In the genomic region with DNA sequence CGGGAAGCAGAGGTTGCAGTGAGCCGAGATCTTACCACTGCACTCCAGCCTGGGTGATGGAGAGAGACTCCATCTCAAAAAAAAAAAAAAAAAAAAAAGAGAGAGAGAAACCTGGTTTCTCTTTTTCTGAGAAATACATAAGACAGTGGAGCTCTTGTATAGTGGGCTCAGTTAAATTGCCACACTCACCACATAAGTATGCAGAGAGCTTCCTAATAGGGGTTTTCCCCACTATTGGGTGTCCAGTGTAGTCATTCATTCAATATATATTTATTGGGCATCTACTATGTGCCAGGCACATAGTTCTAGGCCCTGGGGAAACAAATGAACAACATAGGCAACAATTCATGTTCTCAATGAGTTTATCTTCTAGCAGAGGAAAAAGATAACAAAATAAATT, we compare ENCODE assay signal across 1 cellular context.
TF ChIP-seq lines count a peak whose summit lies in the region.

No MANE protein-coding gene starts in this region.

TF ChIP-seq in SK-N-SH treated with all-trans-retinoic acid at 6 μM for 48 hours, 23 proteins besides CTCF, POLR2A, EP300 and RAD21 (continued from another document):
- TF ChIP-seq, protein P1, sequence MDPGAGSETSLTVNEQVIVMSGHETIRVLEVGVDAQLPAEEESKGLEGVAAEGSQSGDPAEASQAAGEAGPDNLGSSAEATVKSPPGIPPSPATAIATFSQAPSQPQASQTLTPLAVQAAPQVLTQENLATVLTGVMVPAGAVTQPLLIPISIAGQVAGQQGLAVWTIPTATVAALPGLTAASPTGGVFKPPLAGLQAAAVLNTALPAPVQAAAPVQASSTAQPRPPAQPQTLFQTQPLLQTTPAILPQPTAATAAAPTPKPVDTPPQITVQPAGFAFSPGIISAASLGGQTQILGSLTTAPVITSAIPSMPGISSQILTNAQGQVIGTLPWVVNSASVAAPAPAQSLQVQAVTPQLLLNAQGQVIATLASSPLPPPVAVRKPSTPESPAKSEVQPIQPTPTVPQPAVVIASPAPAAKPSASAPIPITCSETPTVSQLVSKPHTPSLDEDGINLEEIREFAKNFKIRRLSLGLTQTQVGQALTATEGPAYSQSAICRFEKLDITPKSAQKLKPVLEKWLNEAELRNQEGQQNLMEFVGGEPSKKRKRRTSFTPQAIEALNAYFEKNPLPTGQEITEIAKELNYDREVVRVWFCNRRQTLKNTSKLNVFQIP (CRISPR knock-in tag; IDR thresholded peaks at IDR 0.05; ENCODE audit: borderline replicate concordance, low read depth), result no peak
- TF ChIP-seq SNAI2 (CRISPR knock-in tag; IDR thresholded peaks at IDR 0.05) (no peak), ARNTL (CRISPR knock-in tag; IDR thresholded peaks at IDR 0.05; ENCODE audit: borderline replicate concordance, low read depth) (no peak), CSDC2 (CRISPR knock-in tag; IDR thresholded peaks at IDR 0.05) (no peak), GLIS3 (CRISPR knock-in tag; IDR thresholded peaks at IDR 0.05) (no peak), ISL1 (CRISPR knock-in tag; IDR thresholded peaks at IDR 0.05) (no peak; the same call in 1 of the 2 replicates), RARB (CRISPR knock-in tag; IDR thresholded peaks at IDR 0.05) (no peak), OSR1 (CRISPR knock-in tag; IDR thresholded peaks at IDR 0.05) (no peak), TOX (CRISPR knock-in tag; IDR thresholded peaks at IDR 0.05; ENCODE audit: borderline replicate concordance) (no peak), ZNF70 (CRISPR knock-in tag; IDR thresholded peaks at IDR 0.05) (no peak), TCF4 (CRISPR knock-in tag; IDR thresholded peaks at IDR 0.05; ENCODE audit: borderline replicate concordance) (no peak), PPARA (CRISPR knock-in tag; IDR thresholded peaks at IDR 0.05; ENCODE audit: borderline replicate concordance) (no peak)
- TF ChIP-seq, protein P2, sequence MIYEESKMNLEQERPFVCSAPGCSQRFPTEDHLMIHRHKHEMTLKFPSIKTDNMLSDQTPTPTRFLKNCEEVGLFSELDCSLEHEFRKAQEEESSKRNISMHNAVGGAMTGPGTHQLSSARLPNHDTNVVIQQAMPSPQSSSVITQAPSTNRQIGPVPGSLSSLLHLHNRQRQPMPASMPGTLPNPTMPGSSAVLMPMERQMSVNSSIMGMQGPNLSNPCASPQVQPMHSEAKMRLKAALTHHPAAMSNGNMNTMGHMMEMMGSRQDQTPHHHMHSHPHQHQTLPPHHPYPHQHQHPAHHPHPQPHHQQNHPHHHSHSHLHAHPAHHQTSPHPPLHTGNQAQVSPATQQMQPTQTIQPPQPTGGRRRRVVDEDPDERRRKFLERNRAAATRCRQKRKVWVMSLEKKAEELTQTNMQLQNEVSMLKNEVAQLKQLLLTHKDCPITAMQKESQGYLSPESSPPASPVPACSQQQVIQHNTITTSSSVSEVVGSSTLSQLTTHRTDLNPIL (CRISPR knock-in tag; IDR thresholded peaks at IDR 0.05; ENCODE audit: low read depth), result no peak
